ENCODE assay signal across 14 cellular contexts in genomic region chr19:50818859-50819472, GRCh38. TPM values are rescaled to one million over a fixed set of nuclear protein-coding genes. Genes with fewer than 3 reads are reported as not detected.
DNase-seq lines count a peak whose midpoint lies in the region; ATAC-seq, FAIRE-seq and TF ChIP-seq lines count a peak whose summit lies in the region.
"Had no signal": no experiment of that assay in that cellular context is flagged by ENCODE, and none has a peak within 500 bp of the region (broad histone marks: within the 10 kb centered on the region; RNA-seq: fewer than 3 reads in every experiment).

No MANE protein-coding gene starts in this region.

- no peak for TF ChIP-seq EP300 in K562 (IDR thresholded peaks at IDR 0.05; ENCODE audit: low read length)

- H3K27ac ChIP-seq in HUES64 (ENCODE audit: low read depth, low read length): no peak overlapping the region
- no peak overlapping the region for H3K27ac ChIP-seq in K562 (ENCODE audit: extremely low read depth, low read depth, low read length)

- H3K27ac Mint-ChIP-seq in stimulated activated memory B cell treated with anti-CD40 and anti-IgM and Interleukin-4, amounts not matched to agents 10 μg/mL and 1 μg/mL and 100 μg/mL, for 72 hours: peak overlapping the region; percentile 75

- CTCF ChIA-PET in K562 (lab: Yijun Ruan, JAX; ENCODE audit: low intra/inter-chr PET ratio): no interaction called here

- no peaks in the 10 kb centered on the region for H4K20me1 ChIP-seq in K562 (replicated peaks; ENCODE audit: control insufficient read depth, insufficient read depth, low read length)

- H3K4me3 ChIP-seq in HUES64 (ENCODE audit: low read length) (peak overlapping the region; percentile 67; the same call in 1 of the 2 replicates), K562 (no peak overlapping the region)

- H3K4me3 Mint-ChIP-seq in activated T-cell treated with anti-CD3 and anti-CD28 coated beads, Interleukin-2, amount 50 U/mL, for 4 hours: peak overlapping the region; percentile 74
- peak overlapping the region; percentile 71 for H3K4me3 Mint-ChIP-seq in stimulated activated memory B cell treated with anti-CD40 and anti-IgM and Interleukin-4, amounts not matched to agents 10 μg/mL and 1 μg/mL and 100 μg/mL, for 72 hours

- H3K4me1 Mint-ChIP-seq in activated T-cell treated with anti-CD3 and anti-CD28 coated beads, Interleukin-2, amount 50 U/mL, for 4 hours (ENCODE audit: low read depth): peaks cover 37% of the 10 kb centered on the region
- H3K4me1 Mint-ChIP-seq in stimulated activated memory B cell treated with anti-CD40 and anti-IgM and Interleukin-4, amounts not matched to agents 10 μg/mL and 1 μg/mL and 100 μg/mL, for 72 hours: peaks cover 79% of the 10 kb centered on the region

- H3K27me3 ChIP-seq in HUES64 (ENCODE audit: insufficient read depth, low read length): peaks cover 55% of the 10 kb centered on the region
- H3K27me3 ChIP-seq in K562 (ENCODE audit: control insufficient read depth in 2 of 2, insufficient read depth in 2 of 2, low read length in 2 of 2): no peaks in the 10 kb centered on the region; a peak in 1 of 5 replicates

- H3K9me1 ChIP-seq in K562 (ENCODE audit: control insufficient read depth, insufficient read depth, low read length): peaks cover 2% of the 10 kb centered on the region

- no peak for TF ChIP-seq POLR2A in K562 (conservative IDR thresholded peaks at IDR 0.05)

- intact Hi-C loops in K562 (cut with micrococcal nuclease): no loop called here

- no peaks in the 10 kb centered on the region for H3K9me3 Mint-ChIP-seq in activated T-cell treated with anti-CD3 and anti-CD28 coated beads, Interleukin-2, amount 50 U/mL, for 4 hours
- H3K9me3 Mint-ChIP-seq in stimulated activated memory B cell treated with anti-CD40 and anti-IgM and Interleukin-4, amounts not matched to agents 10 μg/mL and 1 μg/mL and 100 μg/mL, for 72 hours: no peaks in the 10 kb centered on the region

- H3K4me1 ChIP-seq in HUES64 (ENCODE audit: insufficient read depth, low read length) (no peaks in the 10 kb centered on the region), K562 (replicated peaks in 1 of 2; ENCODE audit: control insufficient read depth in 2 of 2, insufficient read depth in 2 of 2, low read length in 2 of 2) (peaks cover 52 to 72% of the 10 kb centered on the region in 2 experiments)

- no peak for FAIRE-seq in K562 (lab: Jason Lieb, UNC)

- H3K36me3 ChIP-seq in HUES64 (ENCODE audit: insufficient read depth, low read length): no peaks in the 10 kb centered on the region
- no peaks in the 10 kb centered on the region for H3K36me3 ChIP-seq in K562 (ENCODE audit: control insufficient read depth, insufficient read depth, low read length)

- H3K9ac ChIP-seq in HUES64 (ENCODE audit: low read depth, low read length): no peak overlapping the region
- H3K9ac ChIP-seq in K562 (ENCODE audit: insufficient read depth in 1 of 2, low read depth in 2 of 2, low read length in 2 of 2): peak overlapping the region in 1 of 2 experiments; percentile 28; a peak in 1 of 4 replicates

- no peak for DNase-seq in activated T-cell treated with anti-CD3 and anti-CD28 coated beads, Interleukin-2, amount 50 U/mL, for 4 hours
- DNase-seq in activated T-cell treated with anti-CD3 and anti-CD28 coated beads for 4 hours: no peak
- no peak for DNase-seq in K562 (ENCODE audit: extremely low read depth in 1 of 4, low spot score in 3 of 4)
- no peak for DNase-seq in pons (ENCODE audit: low spot score)
- no peak for DNase-seq in stimulated activated CD4-positive, alpha-beta T cell treated with anti-CD3 and anti-CD28 coated beads, Interleukin-1b, Interleukin-23, amount 100 ng/mL, for 48 hours
- DNase-seq: activated gamma-delta T cell treated with Interleukin-2 at 50 U/mL for 16 hours, IMR-90, NCI-H2107 had no signal

- no peak for TF ChIP-seq CTCF in K562 (IDR thresholded peaks at IDR 0.05 in 2 of 3, conservative IDR thresholded peaks at IDR 0.05 in 1 of 3; ENCODE audit: insufficient read depth in 2 of 3, low read depth in 1 of 3, low read length in 3 of 3)

- in situ Hi-C loops in K562 (cut with MboI): no loop called here

- peaks cover 76% of the 10 kb centered on the region for H3K27me3 Mint-ChIP-seq in activated T-cell treated with anti-CD3 and anti-CD28 coated beads, Interleukin-2, amount 50 U/mL, for 4 hours (ENCODE audit: low read depth)
- H3K27me3 Mint-ChIP-seq in stimulated activated memory B cell treated with anti-CD40 and anti-IgM and Interleukin-4, amounts not matched to agents 10 μg/mL and 1 μg/mL and 100 μg/mL, for 72 hours: peaks cover 23% of the 10 kb centered on the region

- TF ChIP-seq RAD21 in K562 (CRISPR knock-in tag; conservative IDR thresholded peaks at IDR 0.05 in 1 of 2, IDR thresholded peaks at IDR 0.05 in 1 of 2): no peak

- H3K36me3 Mint-ChIP-seq in activated T-cell treated with anti-CD3 and anti-CD28 coated beads, Interleukin-2, amount 50 U/mL, for 4 hours (ENCODE audit: insufficient read depth): no peaks in the 10 kb centered on the region
- no peaks in the 10 kb centered on the region for H3K36me3 Mint-ChIP-seq in stimulated activated memory B cell treated with anti-CD40 and anti-IgM and Interleukin-4, amounts not matched to agents 10 μg/mL and 1 μg/mL and 100 μg/mL, for 72 hours

- 0 out of 3 replicates have a peak, but pooled peaks cover 6% of the 10 kb centered on the region for H3K79me2 ChIP-seq in K562 (ENCODE audit: control insufficient read depth, insufficient read depth, low read length)

- WGBS in HUES64: 80% methylated on average over 12 of the region's 12 CpGs
- 62% methylated on average over 11 of the region's 12 CpGs for WGBS in K562 (ENCODE audit: insufficient coverage, low coverage, missing lambda C conversion rate)

- no peak overlapping the region for H2AFZ ChIP-seq in K562 (ENCODE audit: low read depth, low read length)

- no peak for ATAC-seq in activated T-cell treated with anti-CD3 and anti-CD28 coated beads, Interleukin-2, amount 50 U/mL, for 4 hours
- ATAC-seq in K562 (no peak), GM21529 (IDR thresholded peaks at IDR 0.05; ENCODE audit: unreplicated experiment) (no peak)
- no peak for ATAC-seq in stimulated activated memory B cell treated with anti-CD40 and anti-IgM and Interleukin-4, amounts not matched to agents 10 μg/mL and 1 μg/mL and 100 μg/mL, for 72 hours

- H3K4me2 ChIP-seq in K562 (ENCODE audit: insufficient read depth, low read length): peak overlapping the region; percentile 93

- BruUV-seq in K562 (replicated peaks; lab: Mats Ljungman, UMichigan): no TSS peak

- POLR2A ChIA-PET in K562 (lab: Yijun Ruan, JAX): interaction anchor here (1.1 to 8.6 kb wide), 3 partner anchors 8 to 16 kb away, joined by 3 to 70 read pairs (median 3); no protein-coding TSS in a partner anchor

- H3K9me3 ChIP-seq in HUES64 (ENCODE audit: insufficient read depth, low read depth, low read length): no peaks in the 10 kb centered on the region
- peaks cover 8% of the 10 kb centered on the region for H3K9me3 ChIP-seq in K562 (replicated peaks; ENCODE audit: control insufficient read depth, insufficient read depth, low read depth, low read length)

RNA-seq across cellular contexts. Expression of gene KLK1, which starts 4.6 kb away (rescaled TPM):
- total RNA-seq in activated T-cell treated with anti-CD3 and anti-CD28 coated beads, Interleukin-2, amount 50 U/mL, for 4 hours: 1 to 10 TPM in 1 of 3 donors, under 1 TPM in 2; 0.58 to 1.1 (median 0.71) TPM
- polyA plus RNA-seq in HUES64 (2013, experiment 1 of 2): 1.1 TPM
- 1.1 TPM for polyA plus RNA-seq in HUES64 (2013, experiment 2 of 2)
- total RNA-seq in K562 (2011; cell fraction: chromatin; rRNA removed; ENCODE audit: low replicate concordance): 12.6 and 15.0 TPM in 2 replicates
- 8.7 and 9.7 TPM in 2 replicates for total RNA-seq in K562 (2011; cell fraction: nucleolus; rRNA removed)
- total RNA-seq in K562 (2011; cell fraction: nucleoplasm; rRNA removed): 14.8 and 17.8 TPM in 2 replicates
- total RNA-seq in K562 (2014; rRNA removed) (1.2 and 3.1 TPM in 2 replicates), K562 (2014; rRNA removed; fragmentation: Illumina TruSeq; extraction: Trizol) (1.5 TPM in 2 replicates), K562 (2015; rRNA removed; fragmentation: Illumina TruSeq; extraction: Trizol) (0.87 and 1.3 TPM in 2 replicates), K562 (2021) (9.3 and 11.7 TPM in 2 replicates)
- polyA plus RNA-seq in K562 (2011; rRNA removed) (9.6 and 13.5 TPM in 2 replicates), K562 (2014; fragmentation: Illumina TruSeq; extraction: Trizol) (14.3 and 15.4 TPM in 2 replicates), K562 (2014; fragmentation: Nextera tagmentation; extraction: Ambion mirVana) (10 to 100 TPM in 1 of 2 experiments, 1 to 10 TPM in 1; 9.1 to 10.3 TPM), K562 (2014; rRNA removed) (5.3 and 9.8 TPM in 2 replicates)
- 16.9 and 24.1 TPM in 2 replicates for polyA plus RNA-seq in K562 (2011; cell fraction: cytosol; rRNA removed)
- polyA plus RNA-seq in K562 (2011; cell fraction: nucleus; rRNA removed): 23.3 and 36.6 TPM in 2 replicates
- 13.7 and 31.9 TPM in 2 replicates for polyA plus RNA-seq in K562 (2012)
- polyA minus RNA-seq in K562 (2011; rRNA and poly(A)+ RNA removed): 8.6 and 11.7 TPM in 2 replicates
- 8.4 and 11.9 TPM in 2 replicates for polyA minus RNA-seq in K562 (2011; cell fraction: cytosol; rRNA and poly(A)+ RNA removed)
- polyA minus RNA-seq in K562 (2011; cell fraction: nucleus; rRNA and poly(A)+ RNA removed): 7.9 and 10.4 TPM in 2 replicates
- total RNA-seq: H7, IMR-90, lung microvascular endothelial cell had no signal
- polyA plus RNA-seq: IMR-90 had no signal

RNA-seq across cellular contexts. Expression of gene KLK15, which starts 14.4 kb away (rescaled TPM):
- total RNA-seq in activated T-cell treated with anti-CD3 and anti-CD28 coated beads, Interleukin-2, amount 50 U/mL, for 4 hours: not detected
- not detected for polyA plus RNA-seq in HUES64 (2013, experiment 1 of 2)
- polyA plus RNA-seq in HUES64 (2013, experiment 2 of 2): not detected
- total RNA-seq in K562 (2011; cell fraction: chromatin; rRNA removed; ENCODE audit: low replicate concordance): not detected in 2 replicates
- not detected in 2 replicates for total RNA-seq in K562 (2011; cell fraction: nucleolus; rRNA removed)
- total RNA-seq in K562 (2011; cell fraction: nucleoplasm; rRNA removed): not detected in 2 replicates
- total RNA-seq in K562 (2014; rRNA removed) (not detected in 2 replicates), K562 (2014; rRNA removed; fragmentation: Illumina TruSeq; extraction: Trizol) (not detected in 2 replicates), K562 (2015; rRNA removed; fragmentation: Illumina TruSeq; extraction: Trizol) (not detected in 2 replicates), K562 (2021) (not detected in 2 replicates)
- polyA plus RNA-seq in K562 (2011; rRNA removed) (not detected in 2 replicates), K562 (2014; fragmentation: Illumina TruSeq; extraction: Trizol) (not detected in 2 replicates), K562 (2014; fragmentation: Nextera tagmentation; extraction: Ambion mirVana) (not detected), K562 (2014; rRNA removed) (not detected in 2 replicates)
- not detected in 2 replicates for polyA plus RNA-seq in K562 (2011; cell fraction: cytosol; rRNA removed)
- not detected in 2 replicates for polyA plus RNA-seq in K562 (2011; cell fraction: nucleus; rRNA removed)
- polyA plus RNA-seq in K562 (2012): not detected in 2 replicates
- not detected in 2 replicates for polyA minus RNA-seq in K562 (2011; rRNA and poly(A)+ RNA removed)
- polyA minus RNA-seq in K562 (2011; cell fraction: cytosol; rRNA and poly(A)+ RNA removed): not detected in 2 replicates
- polyA minus RNA-seq in K562 (2011; cell fraction: nucleus; rRNA and poly(A)+ RNA removed): not detected in 2 replicates
- total RNA-seq: H7, IMR-90, lung microvascular endothelial cell had no signal
- polyA plus RNA-seq: IMR-90 had no signal

RNA-seq across cellular contexts. Expression of gene ACP4, which starts 28.8 kb away (rescaled TPM):
- total RNA-seq in activated T-cell treated with anti-CD3 and anti-CD28 coated beads, Interleukin-2, amount 50 U/mL, for 4 hours: not detected
- not detected for polyA plus RNA-seq in HUES64 (2013, experiment 1 of 2)
- polyA plus RNA-seq in HUES64 (2013, experiment 2 of 2): not detected
- not detected in 2 replicates for total RNA-seq in K562 (2011; cell fraction: chromatin; rRNA removed; ENCODE audit: low replicate concordance)
- not detected in 2 replicates for total RNA-seq in K562 (2011; cell fraction: nucleolus; rRNA removed)
- total RNA-seq in K562 (2011; cell fraction: nucleoplasm; rRNA removed): not detected in 2 replicates
- total RNA-seq in K562 (2014; rRNA removed) (not detected in 2 replicates), K562 (2014; rRNA removed; fragmentation: Illumina TruSeq; extraction: Trizol) (not detected in 2 replicates), K562 (2015; rRNA removed; fragmentation: Illumina TruSeq; extraction: Trizol) (not detected in 2 replicates), K562 (2021) (not detected in 2 replicates)
- polyA plus RNA-seq in K562 (2011; rRNA removed) (not detected in 2 replicates), K562 (2014; fragmentation: Illumina TruSeq; extraction: Trizol) (not detected in 2 replicates), K562 (2014; fragmentation: Nextera tagmentation; extraction: Ambion mirVana) (not detected), K562 (2014; rRNA removed) (not detected in 2 replicates)
- not detected in 2 replicates for polyA plus RNA-seq in K562 (2011; cell fraction: cytosol; rRNA removed)
- not detected in 2 replicates for polyA plus RNA-seq in K562 (2011; cell fraction: nucleus; rRNA removed)
- polyA plus RNA-seq in K562 (2012): not detected in 2 replicates
- polyA minus RNA-seq in K562 (2011; rRNA and poly(A)+ RNA removed): not detected in 2 replicates
- polyA minus RNA-seq in K562 (2011; cell fraction: cytosol; rRNA and poly(A)+ RNA removed): not detected in 2 replicates
- not detected in 2 replicates for polyA minus RNA-seq in K562 (2011; cell fraction: nucleus; rRNA and poly(A)+ RNA removed)
- total RNA-seq: H7, IMR-90, lung microvascular endothelial cell had no signal
- polyA plus RNA-seq: IMR-90, thymus had no signal

RNA-seq across cellular contexts. Expression of gene KLK3, which starts 35.7 kb away (rescaled TPM):
- total RNA-seq in activated T-cell treated with anti-CD3 and anti-CD28 coated beads, Interleukin-2, amount 50 U/mL, for 4 hours: not detected
- polyA plus RNA-seq in HUES64 (2013, experiment 1 of 2): not detected
- polyA plus RNA-seq in HUES64 (2013, experiment 2 of 2): not detected
- not detected in 2 replicates for total RNA-seq in K562 (2011; cell fraction: chromatin; rRNA removed; ENCODE audit: low replicate concordance)
- not detected in 2 replicates for total RNA-seq in K562 (2011; cell fraction: nucleolus; rRNA removed)
- total RNA-seq in K562 (2011; cell fraction: nucleoplasm; rRNA removed): not detected in 2 replicates
- not detected in 2 replicates for total RNA-seq in K562 (2014; rRNA removed)
- not detected in 2 replicates for total RNA-seq in K562 (2014; rRNA removed; fragmentation: Illumina TruSeq; extraction: Trizol)
- not detected in 2 replicates for total RNA-seq in K562 (2015; rRNA removed; fragmentation: Illumina TruSeq; extraction: Trizol)
- total RNA-seq in K562 (2021): not detected in 2 replicates
- polyA plus RNA-seq in K562 (2011; rRNA removed): not detected in 2 replicates
- polyA plus RNA-seq in K562 (2011; cell fraction: cytosol; rRNA removed): not detected in 2 replicates
- not detected in 2 replicates for polyA plus RNA-seq in K562 (2011; cell fraction: nucleus; rRNA removed)
- not detected in 2 replicates for polyA plus RNA-seq in K562 (2012)
- polyA plus RNA-seq in K562 (2014; fragmentation: Illumina TruSeq; extraction: Trizol): not detected in 2 replicates
- not detected for polyA plus RNA-seq in K562 (2014; fragmentation: Nextera tagmentation; extraction: Ambion mirVana)
- polyA plus RNA-seq in K562 (2014; rRNA removed): not detected in 2 replicates
- not detected in 2 replicates for polyA minus RNA-seq in K562 (2011; rRNA and poly(A)+ RNA removed)
- not detected in 2 replicates for polyA minus RNA-seq in K562 (2011; cell fraction: cytosol; rRNA and poly(A)+ RNA removed)
- polyA minus RNA-seq in K562 (2011; cell fraction: nucleus; rRNA and poly(A)+ RNA removed): not detected in 2 replicates
- total RNA-seq: H7, IMR-90, lung microvascular endothelial cell had no signal
- polyA plus RNA-seq: IMR-90 had no signal

RNA-seq across cellular contexts. Expression of gene GPR32, which starts 48.7 kb away (rescaled TPM):
- not detected for total RNA-seq in activated T-cell treated with anti-CD3 and anti-CD28 coated beads, Interleukin-2, amount 50 U/mL, for 4 hours
- not detected for polyA plus RNA-seq in HUES64 (2013, experiment 1 of 2)
- polyA plus RNA-seq in HUES64 (2013, experiment 2 of 2): not detected
- total RNA-seq in K562 (2011; cell fraction: chromatin; rRNA removed; ENCODE audit: low replicate concordance): not detected in 2 replicates
- total RNA-seq in K562 (2011; cell fraction: nucleolus; rRNA removed): not detected in 2 replicates
- total RNA-seq in K562 (2011; cell fraction: nucleoplasm; rRNA removed): not detected in 2 replicates
- total RNA-seq in K562 (2014; rRNA removed): not detected in 2 replicates
- total RNA-seq in K562 (2014; rRNA removed; fragmentation: Illumina TruSeq; extraction: Trizol): not detected in 2 replicates
- total RNA-seq in K562 (2015; rRNA removed; fragmentation: Illumina TruSeq; extraction: Trizol): not detected in 2 replicates
- total RNA-seq in K562 (2021): 0.18 TPM in 1 of 2 replicates, not detected in the other
- not detected in 2 replicates for polyA plus RNA-seq in K562 (2011; rRNA removed)
- polyA plus RNA-seq in K562 (2011; cell fraction: cytosol; rRNA removed): not detected in 2 replicates
- polyA plus RNA-seq in K562 (2011; cell fraction: nucleus; rRNA removed): not detected in 2 replicates
- 0.07 and 0.12 TPM in 2 replicates for polyA plus RNA-seq in K562 (2012)
- polyA plus RNA-seq in K562 (2014; fragmentation: Illumina TruSeq; extraction: Trizol): not detected in 2 replicates
- polyA plus RNA-seq in K562 (2014; fragmentation: Nextera tagmentation; extraction: Ambion mirVana): not detected
- polyA plus RNA-seq in K562 (2014; rRNA removed): not detected in 2 replicates
- not detected in 2 replicates for polyA minus RNA-seq in K562 (2011; rRNA and poly(A)+ RNA removed)
- not detected in 2 replicates for polyA minus RNA-seq in K562 (2011; cell fraction: cytosol; rRNA and poly(A)+ RNA removed)
- not detected in 2 replicates for polyA minus RNA-seq in K562 (2011; cell fraction: nucleus; rRNA and poly(A)+ RNA removed)
- total RNA-seq: H7, IMR-90, lung microvascular endothelial cell had no signal
- polyA plus RNA-seq: IMR-90 had no signal
